Comparison of ENCODE assay signal across 27 cellular contexts in genomic region chr4:7820031-7820825, GRCh38.
A peak's percentile ranks its signal among the peaks of the same experiment; 100 is the strongest.
DNase-seq lines count a peak whose midpoint lies in the region; ATAC-seq and TF ChIP-seq lines count a peak whose summit lies in the region.
"Had no signal": no experiment of that assay in that cellular context is flagged by ENCODE, and none has a peak within 500 bp of the region (broad histone marks: within the 10 kb centered on the region; RNA-seq: fewer than 3 reads in every experiment).

No MANE protein-coding gene starts in this region.

- DNase-seq in left ventricle myocardium inferior (no peak), cardiac septum (ENCODE audit: low spot score) (no peak), esophagus muscularis mucosa (ENCODE audit: extremely low spot score) (no peak), vagina (ENCODE audit: extremely low spot score in 2 of 2) (no peak), DMS153 treated with DMSO at 0.1 percent for 48 hours (lab: John Stamatoyannopoulos, UW; ENCODE audit: unreplicated experiment) (no peak)
- DNase-seq: activated CD4-positive, alpha-beta T cell treated with anti-CD3 and anti-CD28 coated beads, Interleukin-2, amount 10 ng/mL, durations not matched to agents 24 days and 14 days; activated naive CD4-positive, alpha-beta T cell treated with Interleukin-2 at 50 U/mL for 16 hours; activated T-cell treated with anti-CD3 and anti-CD28 coated beads, Interleukin-2, amount 50 U/mL, for 72 hours; amygdala; dermis blood vessel endothelial cell; DND-41; H9; hippocampal formation; immature natural killer cell; NCI-H1048; NCI-H1694 treated with DMSO at 0.1 percent for 48 hours; NCI-H2171 treated with DMSO at 0.1 percent for 48 hours; NCI-H524 treated with DMSO at 0.1 percent for 48 hours; stimulated activated CD8-positive, alpha-beta memory T cell treated with anti-CD3 and anti-CD28 coated beads, Interleukin-4, amount 100 ng/mL, for 48 hours; T-helper 9 cell; upper lobe of left lung; WERI-Rb-1 had no signal

- H3K4me3 ChIP-seq in left ventricle myocardium inferior (no peak overlapping the region), esophagus muscularis mucosa (no peak overlapping the region), muscle layer of duodenum (ENCODE audit: low read depth in 1 of 2, low read length in 2 of 2) (no peak overlapping the region), vagina (no peak overlapping the region)
- H3K4me3 ChIP-seq: upper lobe of left lung had no signal

- peaks cover 66% of the 10 kb centered on the region for H3K4me1 ChIP-seq in left ventricle myocardium inferior
- peaks cover 36 to 79% (median 77%) of the 10 kb centered on the region in 4 donors for H3K4me1 ChIP-seq in esophagus muscularis mucosa
- peaks cover 26 to 62% of the 10 kb centered on the region in 2 donors for H3K4me1 ChIP-seq in muscle layer of duodenum (ENCODE audit: control insufficient read depth in 1 of 2, insufficient read depth in 2 of 2, low read length in 2 of 2)
- peaks cover 32% of the 10 kb centered on the region for H3K4me1 ChIP-seq in vagina

- H3K36me3 ChIP-seq in left ventricle myocardium inferior = peaks cover 10% of the 10 kb centered on the region
- H3K36me3 ChIP-seq in esophagus muscularis mucosa = peaks cover under 1 to 28% (median 15%) of the 10 kb centered on the region in 4 donors
- peaks cover 7 to 16% of the 10 kb centered on the region in 2 donors for H3K36me3 ChIP-seq in muscle layer of duodenum (ENCODE audit: control insufficient read depth in 1 of 2, insufficient read depth in 2 of 2, low read length in 2 of 2)
- peaks cover 0 to 4% of the 10 kb centered on the region in 2 donors for H3K36me3 ChIP-seq in vagina

- 72% methylated on average over 11 of the region's 11 CpGs for WGBS in esophagus muscularis mucosa

- intact Hi-C loops in left ventricle myocardium inferior (cut with micrococcal nuclease) = no loop called here
- intact Hi-C loops in cardiac septum (cut with DNase I) = no loop called here
- intact Hi-C loops in esophagus muscularis mucosa (cut with DNase I) = no loop called here
- intact Hi-C loops in vagina (cut with DNase I) = no loop called here

- TF ChIP-seq CTCF in left ventricle myocardium inferior (IDR thresholded peaks at IDR 0.05; ENCODE audit: borderline replicate concordance) = no peak
- no peak for TF ChIP-seq CTCF in esophagus muscularis mucosa (IDR thresholded peaks at IDR 0.05)
- TF ChIP-seq CTCF in vagina (IDR thresholded peaks at IDR 0.05) = no peak

- H3K9me3 ChIP-seq in left ventricle myocardium inferior (replicated peaks) (no peaks in the 10 kb centered on the region), esophagus muscularis mucosa (no peaks in the 10 kb centered on the region), muscle layer of duodenum (ENCODE audit: control insufficient read depth in 1 of 2, low read length in 2 of 2) (no peaks in the 10 kb centered on the region), vagina (no peaks in the 10 kb centered on the region)
- H3K9me3 ChIP-seq: upper lobe of left lung had no signal

- peak overlapping the region; percentile 91 for H3K27ac ChIP-seq in left ventricle myocardium inferior (replicated peaks)
- H3K27ac ChIP-seq in esophagus muscularis mucosa (replicated peaks in 1 of 4) = peak overlapping the region; percentile 79 to 87 (median 84)
- H3K27ac ChIP-seq in muscle layer of duodenum (ENCODE audit: low read length) = peak overlapping the region; percentile 27
- peak overlapping the region; percentile 81 for H3K27ac ChIP-seq in vagina
- H3K27ac ChIP-seq: upper lobe of left lung, WERI-Rb-1 had no signal

- TF ChIP-seq EP300 in esophagus muscularis mucosa (IDR thresholded peaks at IDR 0.05) = no peak

- TF ChIP-seq POLR2A in esophagus muscularis mucosa (IDR thresholded peaks at IDR 0.05; ENCODE audit: low read depth) (no peak), vagina (IDR thresholded peaks at IDR 0.05) (no peak)

- ATAC-seq in HG02610 (IDR thresholded peaks at IDR 0.05; ENCODE audit: unreplicated experiment) (no peak), HG03280 (IDR thresholded peaks at IDR 0.05; ENCODE audit: unreplicated experiment) (no peak)
- ATAC-seq: activated T-cell treated with anti-CD3 and anti-CD28 coated beads, Interleukin-2, amount 50 U/mL, for 72 hours; HepG2; left lobe of liver had no signal

- H3K27me3 ChIP-seq in left ventricle myocardium inferior (ENCODE audit: low read depth) (no peaks in the 10 kb centered on the region), esophagus muscularis mucosa (no peaks in the 10 kb centered on the region), muscle layer of duodenum (ENCODE audit: low read depth, low read length) (no peaks in the 10 kb centered on the region), vagina (no peaks in the 10 kb centered on the region)
- H3K27me3 ChIP-seq: upper lobe of left lung had no signal

Comparison
In these comparisons a context has a peak if more than half of its experiments do, and no peak if none do; other contexts are left out.
1. H3K27ac ChIP-seq: peak in every context shown above with its lines; median percentile 91 in left ventricle myocardium inferior; 84 in esophagus muscularis mucosa; 81 in vagina; 27 in muscle layer of duodenum.